In genomic region chr7:131238260-131238940, GRCh38 we compare ENCODE assay signal across 11 cellular contexts.
A peak's percentile ranks its signal among the peaks of the same experiment; 100 is the strongest.
DNase-seq lines count a peak whose midpoint lies in the region; ATAC-seq, FAIRE-seq and TF ChIP-seq lines count a peak whose summit lies in the region.
"Had no signal": no experiment of that assay in that cellular context is flagged by ENCODE, and none has a peak within 500 bp of the region (broad histone marks: within the 10 kb centered on the region; RNA-seq: fewer than 3 reads in every experiment).

No MANE protein-coding gene starts in this region.

- H3K4me1 ChIP-seq in mammary epithelial cell (ENCODE audit: insufficient read depth, low read length) (peaks cover 21% of the 10 kb centered on the region), mesodermal cell (ENCODE audit: control insufficient read depth, insufficient read depth, low read length, poor library complexity, severe bottlenecking) (peaks cover 20% of the 10 kb centered on the region), esophagus muscularis mucosa (peaks cover 0 to 17% (median 6%) of the 10 kb centered on the region in 4 donors)

- no peak for TF ChIP-seq CTCF in Calu3 (IDR thresholded peaks at IDR 0.05; ENCODE audit: unreplicated experiment)
- no peak for TF ChIP-seq CTCF in NB4 (IDR thresholded peaks at IDR 0.05; ENCODE audit: low read depth, low read length)
- TF ChIP-seq CTCF in mammary epithelial cell (conservative IDR thresholded peaks at IDR 0.05 in 1 of 2, IDR thresholded peaks at IDR 0.05 in 1 of 2; ENCODE audit: extremely low read depth in 1 of 2, insufficient read depth in 1 of 2, low read depth in 1 of 2, low read length in 2 of 2), result no peak
- no peak for TF ChIP-seq CTCF in esophagus muscularis mucosa (IDR thresholded peaks at IDR 0.05)

- H3K9ac ChIP-seq in mammary epithelial cell (ENCODE audit: insufficient read depth, low read length), result no peak overlapping the region

- peak overlapping the region; percentile 85 for H3K27ac Mint-ChIP-seq in Calu3 (ENCODE audit: unreplicated experiment)
- H3K27ac Mint-ChIP-seq: activated T-cell treated with anti-CD3 and anti-CD28 coated beads, Interleukin-2, amount 50 U/mL, for 72 hours had no signal

- no peak overlapping the region for H3K4me2 ChIP-seq in mammary epithelial cell (ENCODE audit: insufficient read depth, low read depth, low read length)

- no peak overlapping the region for H3K4me3 ChIP-seq in NB4 (ENCODE audit: low read depth, low read length)
- H3K4me3 ChIP-seq in mammary epithelial cell (replicated peaks in 1 of 3; ENCODE audit: insufficient read depth in 1 of 3, low read depth in 2 of 3, low read length in 3 of 3), result no peak overlapping the region
- no peak overlapping the region for H3K4me3 ChIP-seq in mesodermal cell (ENCODE audit: extremely low read depth, insufficient read depth, low read length, poor library complexity, severe bottlenecking)
- no peak overlapping the region for H3K4me3 ChIP-seq in esophagus muscularis mucosa
- H3K4me3 ChIP-seq: upper lobe of left lung had no signal

- H3K27me3 Mint-ChIP-seq in Calu3 (ENCODE audit: unreplicated experiment), result no peaks in the 10 kb centered on the region

- WGBS in mammary epithelial cell (ENCODE audit: low coverage, missing lambda C conversion rate), result 69% methylated on average over 2 of the region's 2 CpGs
- no CpG with 5 or more reads among the region's 2 CpGs for WGBS in mesodermal cell (ENCODE audit: insufficient coverage in 2 of 2), 2 experiments
- 77% methylated on average over 2 of the region's 2 CpGs for WGBS in esophagus muscularis mucosa

- TF ChIP-seq POLR2A in NB4 (IDR thresholded peaks at IDR 0.05; ENCODE audit: extremely low read depth, insufficient read length), result no peak
- TF ChIP-seq POLR2A in esophagus muscularis mucosa (IDR thresholded peaks at IDR 0.05; ENCODE audit: low read depth), result no peak
- TF ChIP-seq POLR2A in GM12892 (IDR thresholded peaks at IDR 0.05; ENCODE audit: low read depth, low read length), result no peak

- no peaks in the 10 kb centered on the region for H4K20me1 ChIP-seq in mammary epithelial cell (ENCODE audit: insufficient read depth, low read length)

- in situ Hi-C loops in mammary epithelial cell (cut with MboI; ENCODE audit: low sequenced_read_pairs in 2 of 2), result no loop called here

- no peaks in the 10 kb centered on the region for H3K36me3 ChIP-seq in mammary epithelial cell (ENCODE audit: insufficient read depth, low read length)
- H3K36me3 ChIP-seq in mesodermal cell (ENCODE audit: control insufficient read depth, insufficient read depth, low read length), result no peaks in the 10 kb centered on the region
- no peaks in the 10 kb centered on the region for H3K36me3 ChIP-seq in esophagus muscularis mucosa
- H3K36me3 ChIP-seq: upper lobe of left lung had no signal

- H3K4me1 Mint-ChIP-seq in Calu3 (ENCODE audit: low read depth, unreplicated experiment), result peaks cover 48% of the 10 kb centered on the region

- H2AFZ ChIP-seq in mammary epithelial cell (ENCODE audit: low read depth, low read length), result peak overlapping the region; percentile 30

- H3K9me3 Mint-ChIP-seq in Calu3 (ENCODE audit: low read depth, unreplicated experiment), result no peaks in the 10 kb centered on the region

- TF ChIP-seq EP300 in esophagus muscularis mucosa (IDR thresholded peaks at IDR 0.05), result no peak

- no peaks in the 10 kb centered on the region for H3K79me2 ChIP-seq in mammary epithelial cell (ENCODE audit: insufficient read depth, low read length)

- no peak for FAIRE-seq in GM12892 (lab: Jason Lieb, UNC)
- FAIRE-seq: endometrium had no signal

- CTCF ChIA-PET in Calu3 (lab: Charles Lee), result no interaction called here
- CTCF ChIA-PET in mammary epithelial cell (lab: Charles Lee; ENCODE audit: low non-redundant PET), result no interaction called here

- H3K4me3 Mint-ChIP-seq in Calu3 (ENCODE audit: low read depth, unreplicated experiment), result no peak overlapping the region
- H3K4me3 Mint-ChIP-seq: activated T-cell treated with anti-CD3 and anti-CD28 coated beads, Interleukin-2, amount 50 U/mL, for 72 hours had no signal

- intact Hi-C loops in Calu3 (cut with micrococcal nuclease; ENCODE audit: unreplicated experiment), result loop anchor here (5.0 to 10.0 kb wide), 2 partner anchors 66 to 126 kb away; no protein-coding TSS in a partner anchor
- intact Hi-C loops in mammary epithelial cell (cut with micrococcal nuclease), result loop anchor here (5.0 kb wide), 1 partner anchor 171 kb away; no protein-coding TSS in a partner anchor
- intact Hi-C loops in esophagus muscularis mucosa (cut with DNase I), result no loop called here

- no peak for ATAC-seq in HG02610 (IDR thresholded peaks at IDR 0.05; ENCODE audit: unreplicated experiment)

- dilution Hi-C loops in mammary epithelial cell (cut with HindIII; ENCODE audit: low sequenced_read_pairs), result no loop called here

- no peaks in the 10 kb centered on the region for H3K27me3 ChIP-seq in mammary epithelial cell (ENCODE audit: insufficient read depth, low read length)
- no peaks in the 10 kb centered on the region for H3K27me3 ChIP-seq in esophagus muscularis mucosa
- H3K27me3 ChIP-seq: upper lobe of left lung had no signal

- H3K9me3 ChIP-seq in mammary epithelial cell (replicated peaks; ENCODE audit: insufficient read depth, low read length), result no peaks in the 10 kb centered on the region
- H3K9me3 ChIP-seq in mesodermal cell (ENCODE audit: control insufficient read depth, low read length), result peaks cover 3% of the 10 kb centered on the region
- peaks cover 0 to 3% (median 0%) of the 10 kb centered on the region in 4 donors for H3K9me3 ChIP-seq in esophagus muscularis mucosa
- H3K9me3 ChIP-seq: upper lobe of left lung had no signal

- no peak overlapping the region for H3K27ac ChIP-seq in mammary epithelial cell (ENCODE audit: insufficient read depth, low read depth, low read length)
- peak overlapping the region; percentile 8 for H3K27ac ChIP-seq in mesodermal cell (ENCODE audit: low read depth, low read length, severe bottlenecking)
- H3K27ac ChIP-seq in esophagus muscularis mucosa (replicated peaks in 1 of 4), result no peak overlapping the region
- H3K27ac ChIP-seq: upper lobe of left lung had no signal

- H3K36me3 Mint-ChIP-seq in Calu3 (ENCODE audit: insufficient read depth, unreplicated experiment), result peaks cover 12% of the 10 kb centered on the region

- BruUV-seq in Calu3 (replicated peaks; lab: Mats Ljungman, UMichigan) (no TSS peak), mammary epithelial cell (replicated peaks; lab: Mats Ljungman, UMichigan) (no TSS peak)

- peak; percentile 5 for DNase-seq in Calu3
- peak; percentile 58 for DNase-seq in NB4 (ENCODE audit: low read depth)
- peak; percentile 70 for DNase-seq in mammary epithelial cell
- no peak for DNase-seq in esophagus muscularis mucosa (ENCODE audit: extremely low spot score)
- DNase-seq in NCI-H1436 (lab: John Stamatoyannopoulos, UW), result no peak
- no peak for DNase-seq in GM12892 (ENCODE audit: insufficient read length)
- DNase-seq: activated T-cell treated with anti-CD3 and anti-CD28 coated beads, Interleukin-2, amount 50 U/mL, for 72 hours; upper lobe of left lung had no signal

Comparison
In these comparisons a context has a peak if more than half of its experiments do, and no peak if none do; other contexts are left out.
1. DNase-seq: peak in Calu3 (single experiment), NB4 (single experiment) and mammary epithelial cell (single experiment); none in esophagus muscularis mucosa (single experiment), NCI-H1436 (single experiment) and GM12892 (single experiment).